Comparison of ENCODE assay signal across 26 cellular contexts in the genomic region with DNA sequence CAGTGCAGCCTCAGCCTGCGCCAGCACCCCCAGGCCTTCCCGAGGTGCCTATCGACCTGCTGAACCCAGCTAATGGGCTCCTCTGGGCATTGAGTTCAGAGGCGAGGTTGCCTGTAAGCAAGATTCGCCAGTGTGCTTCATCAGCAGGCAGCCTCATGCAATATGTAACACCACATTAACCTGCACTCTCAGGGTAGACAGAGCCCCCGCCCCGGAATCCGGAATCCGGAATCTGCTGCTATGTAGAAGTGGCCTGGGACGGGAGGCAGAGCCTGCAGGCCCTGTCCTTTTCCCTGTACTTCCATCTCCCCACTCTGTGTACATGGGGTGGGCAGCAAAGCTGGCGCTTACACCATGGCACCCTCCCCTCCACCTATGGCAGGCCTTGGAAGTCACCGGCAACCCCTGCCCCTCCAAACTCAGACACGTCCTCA.
"Had no signal": no experiment of that assay in that cellular context is flagged by ENCODE, and none has a peak within 500 bp of the region (broad histone marks: within the 10 kb centered on the region; RNA-seq: fewer than 3 reads in every experiment).

No MANE protein-coding gene starts in this region.

- H3K4me3 ChIP-seq: adrenal gland, body of pancreas, gastroesophageal sphincter, hepatocyte, tibial nerve had no signal

- H3K27me3 Mint-ChIP-seq: activated B cell treated with CpG ODN at 0.5 μM for 24 hours; activated naive CD8-positive, alpha-beta T cell treated with anti-CD3 and anti-CD28 coated beads for 36 hours; naive thymus-derived CD8-positive, alpha-beta T cell had no signal

- H3K27ac ChIP-seq: adrenal gland, body of pancreas, gastroesophageal sphincter, hepatocyte, parathyroid adenoma, tibial nerve had no signal

- H3K4me3 Mint-ChIP-seq: activated B cell treated with CpG ODN at 0.5 μM for 24 hours; activated naive CD8-positive, alpha-beta T cell treated with anti-CD3 and anti-CD28 coated beads for 36 hours; activated T-cell treated with anti-CD3 and anti-CD28 coated beads, Interleukin-2, amount 50 U/mL, for 72 hours; memory B cell; naive thymus-derived CD8-positive, alpha-beta T cell; neural crest cell; T-helper 2 cell treated with Interferon-gamma antibody and Interleukin-4, amounts not matched to agents 5 μg/mL and 100 μg/mL, for 36 hours had no signal

- H3K27ac Mint-ChIP-seq: activated B cell treated with CpG ODN at 0.5 μM for 24 hours; activated naive CD8-positive, alpha-beta T cell treated with anti-CD3 and anti-CD28 coated beads for 36 hours; activated T-cell treated with anti-CD3 and anti-CD28 coated beads, Interleukin-2, amount 50 U/mL, for 72 hours; memory B cell; naive thymus-derived CD8-positive, alpha-beta T cell; T-helper 2 cell treated with Interferon-gamma antibody and Interleukin-4, amounts not matched to agents 5 μg/mL and 100 μg/mL, for 36 hours had no signal

- H3K4me1 ChIP-seq: adrenal gland, body of pancreas, gastroesophageal sphincter, parathyroid adenoma, tibial nerve had no signal

- H3K9me3 Mint-ChIP-seq: activated B cell treated with CpG ODN at 0.5 μM for 24 hours; activated naive CD8-positive, alpha-beta T cell treated with anti-CD3 and anti-CD28 coated beads for 36 hours; activated T-cell treated with anti-CD3 and anti-CD28 coated beads, Interleukin-2, amount 50 U/mL, for 72 hours; memory B cell; naive thymus-derived CD8-positive, alpha-beta T cell; neural crest cell; T-helper 2 cell treated with Interferon-gamma antibody and Interleukin-4, amounts not matched to agents 5 μg/mL and 100 μg/mL, for 36 hours had no signal

- H3K36me3 ChIP-seq: adrenal gland, gastroesophageal sphincter, tibial nerve had no signal

- H3K27me3 ChIP-seq: adrenal gland, body of pancreas, gastroesophageal sphincter, hepatocyte, tibial nerve had no signal

- ATAC-seq: activated T-cell treated with anti-CD3 and anti-CD28 coated beads, Interleukin-2, amount 50 U/mL, for 72 hours; body of pancreas; gastroesophageal sphincter; left colon; naive thymus-derived CD8-positive, alpha-beta T cell; right cardiac atrium had no signal

- H3K36me3 Mint-ChIP-seq: activated naive CD8-positive, alpha-beta T cell treated with anti-CD3 and anti-CD28 coated beads for 36 hours; memory B cell; naive thymus-derived CD8-positive, alpha-beta T cell had no signal

- H3K9me3 ChIP-seq: adrenal gland, body of pancreas, gastroesophageal sphincter, tibial nerve had no signal

- FAIRE-seq: colon, endometrium, keratinocyte had no signal

- DNase-seq: activated B cell treated with CpG ODN at 0.5 μM for 24 hours; activated naive CD4-positive, alpha-beta T cell treated with Interleukin-2 at 50 U/mL for 16 hours; activated naive CD8-positive, alpha-beta T cell treated with anti-CD3 and anti-CD28 coated beads for 36 hours; activated T-cell treated with anti-CD3 and anti-CD28 coated beads, Interleukin-2, amount 50 U/mL, for 72 hours; aorta; body of pancreas; effector CD8-positive, alpha-beta T cell; erythroblast; naive thymus-derived CD8-positive, alpha-beta T cell; occipital lobe; stimulated activated CD4-positive, alpha-beta T cell treated with anti-CD3 and anti-CD28 coated beads, Interleukin-2, amount 100 ng/mL, for 48 hours; stimulated activated naive CD4-positive, alpha-beta T cell treated with Interleukin-2 at 50 U/mL for 16 hours; T-helper 1 cell had no signal

- H3K4me1 Mint-ChIP-seq: activated B cell treated with CpG ODN at 0.5 μM for 24 hours, memory B cell had no signal
